ENCODE assay signal across 27 cellular contexts in the genomic region with DNA sequence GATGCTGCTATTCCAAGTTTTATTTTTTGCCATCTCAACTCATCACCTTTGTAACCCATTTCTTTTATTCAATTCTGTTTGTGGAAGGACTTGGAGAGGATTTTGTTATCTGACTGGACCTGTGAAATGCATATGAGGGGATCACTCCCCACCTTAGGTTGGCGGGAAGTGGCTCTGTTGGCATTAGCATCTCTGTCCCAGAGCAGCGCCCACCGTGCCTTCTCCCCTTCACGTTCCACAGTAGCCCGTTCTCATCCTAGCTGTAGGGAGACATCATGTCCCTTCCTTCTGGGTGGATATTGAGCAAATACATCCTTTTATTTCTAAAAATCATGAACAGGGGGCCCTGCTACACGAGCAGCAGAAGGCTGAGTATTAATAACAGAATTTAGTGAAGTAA.
"Had no signal": no experiment of that assay in that cellular context is flagged by ENCODE, and none has a peak within 500 bp of the region (broad histone marks: within the 10 kb centered on the region; RNA-seq: fewer than 3 reads in every experiment).

No MANE protein-coding gene starts in this region.

- H3K4me1 ChIP-seq: parathyroid adenoma, psoas muscle, right lobe of liver, sigmoid colon, thyroid gland, tibial nerve, upper lobe of left lung, vagina had no signal

- H3K9ac ChIP-seq: neural progenitor cell, parathyroid adenoma had no signal

- H3K4me2 ChIP-seq: neural progenitor cell had no signal

- H3K9me3 Mint-ChIP-seq: nephron; neural progenitor cell; stimulated activated naive B cell treated with anti-CD40 and anti-IgM and Interleukin-4, amounts not matched to agents 10 μg/mL and 1 μg/mL and 100 μg/mL, for 72 hours; stimulated activated naive CD8-positive, alpha-beta T cell treated with anti-CD3 and anti-CD28 coated beads, Interleukin-15, Interleukin-2, amounts not matched to agents 100 ng/mL and 50 ng/mL, for 24 hours had no signal

- H3K9me3 ChIP-seq: ovary, psoas muscle, right lobe of liver, sigmoid colon, stomach, thoracic aorta, thyroid gland, tibial nerve, upper lobe of left lung, vagina had no signal

- H3K79me2 ChIP-seq: parathyroid adenoma had no signal

- DNase-seq: natural killer cell; occipital lobe; ovary; psoas muscle; right cardiac atrium; right lobe of liver; sigmoid colon; small intestine; stimulated activated CD4-positive, alpha-beta T cell treated with anti-CD3 and anti-CD28 coated beads, Interleukin-15, amount 100 ng/mL, for 24 hours; stimulated activated CD4-positive, alpha-beta T cell treated with anti-CD3 and anti-CD28 coated beads, Interleukin-2, amount 100 ng/mL, for 24 hours; stimulated activated CD4-positive, alpha-beta T cell treated with anti-CD3 and anti-CD28 coated beads, Interleukin-2, amount 100 ng/mL, for 48 hours; stimulated activated CD4-positive, alpha-beta T cell treated with anti-CD3 and anti-CD28 coated beads, Interleukin-4, amount 100 ng/mL, for 24 hours; stimulated activated naive B cell treated with anti-CD40 and anti-IgM and Interleukin-4, amounts not matched to agents 10 μg/mL and 1 μg/mL and 100 μg/mL, for 72 hours; stimulated activated naive CD4-positive, alpha-beta T cell treated with Interleukin-2 at 50 U/mL for 16 hours; stomach; thyroid gland; trophoblast cell; upper lobe of left lung had no signal

- H3K27ac ChIP-seq: neural progenitor cell, ovary, parathyroid adenoma, psoas muscle, right lobe of liver, sigmoid colon, stomach, thoracic aorta, thyroid gland, tibial nerve, upper lobe of left lung, vagina had no signal

- H2AFZ ChIP-seq: parathyroid adenoma had no signal

- H3K27me3 ChIP-seq: neural progenitor cell, ovary, right lobe of liver, sigmoid colon, stomach, thyroid gland, tibial nerve, upper lobe of left lung, vagina had no signal

- H3K36me3 Mint-ChIP-seq: natural killer cell; neural progenitor cell; stimulated activated effector memory CD8-positive, alpha-beta T cell treated with anti-CD3 and anti-CD28 coated beads, Interleukin-12 subunit alpha, Interleukin-12 subunit beta, amount 100 ng/mL, for 72 hours; stimulated activated naive B cell treated with anti-CD40 and anti-IgM and Interleukin-4, amounts not matched to agents 10 μg/mL and 1 μg/mL and 100 μg/mL, for 72 hours had no signal

- H3K27ac Mint-ChIP-seq: natural killer cell; nephron; neural progenitor cell; progenitor cell of endocrine pancreas; stimulated activated effector memory CD8-positive, alpha-beta T cell treated with anti-CD3 and anti-CD28 coated beads, Interleukin-12 subunit alpha, Interleukin-12 subunit beta, amount 100 ng/mL, for 72 hours; stimulated activated naive B cell treated with anti-CD40 and anti-IgM and Interleukin-4, amounts not matched to agents 10 μg/mL and 1 μg/mL and 100 μg/mL, for 72 hours; stimulated activated naive CD8-positive, alpha-beta T cell treated with anti-CD3 and anti-CD28 coated beads, Interleukin-15, Interleukin-2, amounts not matched to agents 100 ng/mL and 50 ng/mL, for 24 hours had no signal

- H3K36me3 ChIP-seq: neural progenitor cell, ovary, right lobe of liver, sigmoid colon, stomach, thoracic aorta, thyroid gland, tibial nerve, upper lobe of left lung, vagina had no signal

- H3K4me3 Mint-ChIP-seq: natural killer cell; nephron; neural progenitor cell; stimulated activated effector memory CD8-positive, alpha-beta T cell treated with anti-CD3 and anti-CD28 coated beads, Interleukin-12 subunit alpha, Interleukin-12 subunit beta, amount 100 ng/mL, for 72 hours; stimulated activated naive B cell treated with anti-CD40 and anti-IgM and Interleukin-4, amounts not matched to agents 10 μg/mL and 1 μg/mL and 100 μg/mL, for 72 hours; stimulated activated naive CD8-positive, alpha-beta T cell treated with anti-CD3 and anti-CD28 coated beads, Interleukin-15, Interleukin-2, amounts not matched to agents 100 ng/mL and 50 ng/mL, for 24 hours had no signal

- H3K4me1 Mint-ChIP-seq: natural killer cell; nephron; neural progenitor cell; stimulated activated effector memory CD8-positive, alpha-beta T cell treated with anti-CD3 and anti-CD28 coated beads, Interleukin-12 subunit alpha, Interleukin-12 subunit beta, amount 100 ng/mL, for 72 hours; stimulated activated naive B cell treated with anti-CD40 and anti-IgM and Interleukin-4, amounts not matched to agents 10 μg/mL and 1 μg/mL and 100 μg/mL, for 72 hours had no signal

- H3K27me3 Mint-ChIP-seq: progenitor cell of endocrine pancreas; stimulated activated naive CD8-positive, alpha-beta T cell treated with anti-CD3 and anti-CD28 coated beads, Interleukin-15, Interleukin-2, amounts not matched to agents 100 ng/mL and 50 ng/mL, for 24 hours had no signal

- H3K4me3 ChIP-seq: neural progenitor cell, ovary, psoas muscle, right lobe of liver, sigmoid colon, stomach, thoracic aorta, thyroid gland, tibial nerve, upper lobe of left lung, vagina had no signal
